24 cellular contexts compared by ENCODE assay signal in the genomic region with DNA sequence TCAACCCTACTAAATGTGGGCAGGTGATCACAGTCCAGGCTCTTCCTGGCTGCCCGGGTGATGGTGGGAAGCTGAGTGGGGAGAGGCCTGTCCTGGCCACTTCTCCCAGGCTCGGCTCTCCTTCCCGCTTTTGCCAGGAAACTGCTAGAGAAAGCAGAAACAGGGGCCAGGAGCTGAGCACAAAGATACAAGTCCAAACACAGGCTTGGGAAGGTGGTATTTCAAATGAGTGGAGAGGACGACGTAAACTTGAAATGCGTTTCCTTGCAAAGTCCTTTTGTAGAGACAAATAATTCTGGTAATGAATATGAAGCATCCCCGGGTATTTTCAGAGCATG.
DNase-seq lines count a peak whose midpoint lies in the region; ATAC-seq and TF ChIP-seq lines count a peak whose summit lies in the region.
"Had no signal": no experiment of that assay in that cellular context is flagged by ENCODE, and none has a peak within 500 bp of the region (broad histone marks: within the 10 kb centered on the region; RNA-seq: fewer than 3 reads in every experiment).

No MANE protein-coding gene starts in this region.

- peaks cover 40% of the 10 kb centered on the region for H3K36me3 Mint-ChIP-seq in T-helper 1 cell treated with Interleukin-12 subunit alpha and Interleukin-12 subunit beta and Interleukin-4 antibody, amounts not matched to agents 30 μg/mL and 1 μg/mL, for 36 hours (ENCODE audit: low read depth)
- no peaks in the 10 kb centered on the region for H3K36me3 Mint-ChIP-seq in WTC11

- DNase-seq in T-helper 1 cell (no peak), WTC11 (ENCODE audit: low spot score) (no peak), lower lobe of right lung (no peak), vagina (ENCODE audit: extremely low spot score in 2 of 2) (no peak), suprapubic skin (ENCODE audit: low spot score in 2 of 2) (no peak)
- DNase-seq: activated CD4-positive, alpha-beta T cell treated with anti-CD3 and anti-CD28 coated beads, Interleukin-2, amount 50 U/mL, for 1 hour; activated CD8-positive, alpha-beta memory T cell treated with anti-CD3 and anti-CD28 coated beads, Interleukin-2, amount 50 U/mL, for 4 hours; amniotic stem cell; DMS 273 treated with DMSO at 0.1 percent for 48 hours; erythroblast; KG1; left cardiac atrium; midbrain; NCI-H187 treated with DMSO at 0.1 percent for 48 hours; NCI-H2227 treated with DMSO at 0.1 percent for 48 hours; NK-92 treated with Interleukin-12 subunit alpha and Interleukin-12 subunit beta, amount 100 ng/mL, for 24 hours; retina had no signal

- CTCF ChIA-PET in WTC11 (lab: Charles Lee): interaction anchor here (0.8 to 4.4 kb wide), 2 partner anchors 9 to 56 kb away, joined by 3 to 27 read pairs; no protein-coding TSS in a partner anchor

- peak overlapping the region; percentile 4 for H3K27ac ChIP-seq in lower lobe of right lung
- peak overlapping the region; percentile 38 for H3K27ac ChIP-seq in vagina
- no peak overlapping the region for H3K27ac ChIP-seq in suprapubic skin
- H3K27ac ChIP-seq: 22Rv1, BLaER1, thoracic aorta had no signal

- no peaks in the 10 kb centered on the region for H3K9me3 ChIP-seq in lower lobe of right lung
- no peaks in the 10 kb centered on the region for H3K9me3 ChIP-seq in vagina
- H3K9me3 ChIP-seq in suprapubic skin: no peaks in the 10 kb centered on the region
- H3K9me3 ChIP-seq: BLaER1, thoracic aorta had no signal

- H3K4me3 Mint-ChIP-seq in T-helper 1 cell treated with Interleukin-12 subunit alpha and Interleukin-12 subunit beta and Interleukin-4 antibody, amounts not matched to agents 30 μg/mL and 1 μg/mL, for 36 hours: no peak overlapping the region
- no peak overlapping the region for H3K4me3 Mint-ChIP-seq in WTC11
- H3K4me3 Mint-ChIP-seq: neural crest cell had no signal

- WGBS in suprapubic skin: 92% methylated on average over 7 of the region's 7 CpGs

- ATAC-seq in WTC11 (peak; percentile 20; the same call in 1 of the 2 replicates), lower lobe of right lung (no peak), GM19351 (IDR thresholded peaks at IDR 0.05; ENCODE audit: unreplicated experiment) (no peak), GM21619 (IDR thresholded peaks at IDR 0.05; ENCODE audit: unreplicated experiment) (no peak)
- ATAC-seq: left cardiac atrium had no signal

- no peaks in the 10 kb centered on the region for H3K27me3 Mint-ChIP-seq in T-helper 1 cell treated with Interleukin-12 subunit alpha and Interleukin-12 subunit beta and Interleukin-4 antibody, amounts not matched to agents 30 μg/mL and 1 μg/mL, for 36 hours (ENCODE audit: low read depth)
- H3K27me3 Mint-ChIP-seq in WTC11 (ENCODE audit: low read depth): no peaks in the 10 kb centered on the region

- intact Hi-C loops in lower lobe of right lung (cut with DNase I) (no loop called here), vagina (cut with DNase I) (loop anchor here (5.0 kb wide), 1 partner anchor 170 kb away; no protein-coding TSS in a partner anchor)

- no peak for TF ChIP-seq EP300 in suprapubic skin (IDR thresholded peaks at IDR 0.05)

- H3K4me1 ChIP-seq in lower lobe of right lung (peaks cover 33% of the 10 kb centered on the region), vagina (peaks cover 58% of the 10 kb centered on the region), suprapubic skin (peaks cover 17% of the 10 kb centered on the region)

- H3K27me3 ChIP-seq in lower lobe of right lung (ENCODE audit: low read depth) (no peaks in the 10 kb centered on the region), vagina (no peaks in the 10 kb centered on the region), suprapubic skin (no peaks in the 10 kb centered on the region)
- H3K27me3 ChIP-seq: BLaER1 had no signal

- no peaks in the 10 kb centered on the region for H3K9me3 Mint-ChIP-seq in T-helper 1 cell treated with Interleukin-12 subunit alpha and Interleukin-12 subunit beta and Interleukin-4 antibody, amounts not matched to agents 30 μg/mL and 1 μg/mL, for 36 hours
- no peaks in the 10 kb centered on the region for H3K9me3 Mint-ChIP-seq in WTC11
- H3K9me3 Mint-ChIP-seq: neural crest cell had no signal

- peak overlapping the region; percentile 56 for H3K27ac Mint-ChIP-seq in T-helper 1 cell treated with Interleukin-12 subunit alpha and Interleukin-12 subunit beta and Interleukin-4 antibody, amounts not matched to agents 30 μg/mL and 1 μg/mL, for 36 hours
- peak overlapping the region; percentile 37; the same call in 1 of the 2 replicates for H3K27ac Mint-ChIP-seq in WTC11

- no peak for TF ChIP-seq CTCF in WTC11 (IDR thresholded peaks at IDR 0.05)
- TF ChIP-seq CTCF in lower lobe of right lung (IDR thresholded peaks at IDR 0.05): no peak
- no peak for TF ChIP-seq CTCF in vagina (IDR thresholded peaks at IDR 0.05)
- TF ChIP-seq CTCF in suprapubic skin (IDR thresholded peaks at IDR 0.05): no peak

- H3K36me3 ChIP-seq in lower lobe of right lung: peaks cover 22% of the 10 kb centered on the region
- H3K36me3 ChIP-seq in vagina: no peaks in the 10 kb centered on the region
- peaks cover 9% of the 10 kb centered on the region for H3K36me3 ChIP-seq in suprapubic skin
- H3K36me3 ChIP-seq: thoracic aorta had no signal

- TF ChIP-seq POLR2A in vagina (IDR thresholded peaks at IDR 0.05) (no peak), suprapubic skin (IDR thresholded peaks at IDR 0.05) (no peak)

- POLR2A ChIA-PET in WTC11 (lab: Charles Lee): interaction anchor here (0.6 kb wide), 2 partner anchors 13 to 460 kb away, joined by 3 read pairs; no protein-coding TSS in a partner anchor

- H3K4me1 Mint-ChIP-seq in T-helper 1 cell treated with Interleukin-12 subunit alpha and Interleukin-12 subunit beta and Interleukin-4 antibody, amounts not matched to agents 30 μg/mL and 1 μg/mL, for 36 hours (ENCODE audit: low read depth): peaks cover 48% of the 10 kb centered on the region
- H3K4me1 Mint-ChIP-seq in WTC11: peaks cover 27% of the 10 kb centered on the region
- H3K4me1 Mint-ChIP-seq: neural crest cell had no signal

- H3K4me3 ChIP-seq in lower lobe of right lung: no peak overlapping the region
- no peak overlapping the region for H3K4me3 ChIP-seq in vagina
- H3K4me3 ChIP-seq in suprapubic skin: no peak overlapping the region
- H3K4me3 ChIP-seq: BLaER1, thoracic aorta had no signal

TF ChIP-seq in WTC11, 78 proteins besides CTCF, POLR2A, EP300 and RAD21 (continues in another document):
- TF ChIP-seq, protein P1, sequence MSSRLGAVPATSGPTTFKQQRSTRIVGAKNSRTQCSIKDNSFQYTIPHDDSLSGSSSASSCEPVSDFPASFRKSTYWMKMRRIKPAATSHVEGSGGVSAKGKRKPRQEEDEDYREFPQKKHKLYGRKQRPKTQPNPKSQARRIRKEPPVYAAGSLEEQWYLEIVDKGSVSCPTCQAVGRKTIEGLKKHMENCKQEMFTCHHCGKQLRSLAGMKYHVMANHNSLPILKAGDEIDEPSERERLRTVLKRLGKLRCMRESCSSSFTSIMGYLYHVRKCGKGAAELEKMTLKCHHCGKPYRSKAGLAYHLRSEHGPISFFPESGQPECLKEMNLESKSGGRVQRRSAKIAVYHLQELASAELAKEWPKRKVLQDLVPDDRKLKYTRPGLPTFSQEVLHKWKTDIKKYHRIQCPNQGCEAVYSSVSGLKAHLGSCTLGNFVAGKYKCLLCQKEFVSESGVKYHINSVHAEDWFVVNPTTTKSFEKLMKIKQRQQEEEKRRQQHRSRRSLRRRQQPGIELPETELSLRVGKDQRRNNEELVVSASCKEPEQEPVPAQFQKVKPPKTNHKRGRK (CRISPR knock-in tag; IDR thresholded peaks at IDR 0.05; ENCODE audit: borderline replicate concordance): no peak
- TF ChIP-seq ZBTB21 (CRISPR knock-in tag; IDR thresholded peaks at IDR 0.05; ENCODE audit: borderline replicate concordance): no peak
- TF ChIP-seq SMAD4 (CRISPR knock-in tag; IDR thresholded peaks at IDR 0.05): no peak
- no peak for TF ChIP-seq ZNF671 (CRISPR knock-in tag; IDR thresholded peaks at IDR 0.05)
- no peak for TF ChIP-seq RELA (CRISPR knock-in tag; IDR thresholded peaks at IDR 0.05; ENCODE audit: borderline replicate concordance)
- TF ChIP-seq NR2C2 (CRISPR knock-in tag; IDR thresholded peaks at IDR 0.05): no peak
- TF ChIP-seq CREB1 (CRISPR knock-in tag; IDR thresholded peaks at IDR 0.05): no peak
- TF ChIP-seq KAT7 (CRISPR knock-in tag; IDR thresholded peaks at IDR 0.05; ENCODE audit: borderline replicate concordance): no peak
- TF ChIP-seq JUN (CRISPR knock-in tag; IDR thresholded peaks at IDR 0.05): no peak
- no peak for TF ChIP-seq ZNF138 (CRISPR knock-in tag; conservative IDR thresholded peaks at IDR 0.05)
- TF ChIP-seq, protein P2, sequence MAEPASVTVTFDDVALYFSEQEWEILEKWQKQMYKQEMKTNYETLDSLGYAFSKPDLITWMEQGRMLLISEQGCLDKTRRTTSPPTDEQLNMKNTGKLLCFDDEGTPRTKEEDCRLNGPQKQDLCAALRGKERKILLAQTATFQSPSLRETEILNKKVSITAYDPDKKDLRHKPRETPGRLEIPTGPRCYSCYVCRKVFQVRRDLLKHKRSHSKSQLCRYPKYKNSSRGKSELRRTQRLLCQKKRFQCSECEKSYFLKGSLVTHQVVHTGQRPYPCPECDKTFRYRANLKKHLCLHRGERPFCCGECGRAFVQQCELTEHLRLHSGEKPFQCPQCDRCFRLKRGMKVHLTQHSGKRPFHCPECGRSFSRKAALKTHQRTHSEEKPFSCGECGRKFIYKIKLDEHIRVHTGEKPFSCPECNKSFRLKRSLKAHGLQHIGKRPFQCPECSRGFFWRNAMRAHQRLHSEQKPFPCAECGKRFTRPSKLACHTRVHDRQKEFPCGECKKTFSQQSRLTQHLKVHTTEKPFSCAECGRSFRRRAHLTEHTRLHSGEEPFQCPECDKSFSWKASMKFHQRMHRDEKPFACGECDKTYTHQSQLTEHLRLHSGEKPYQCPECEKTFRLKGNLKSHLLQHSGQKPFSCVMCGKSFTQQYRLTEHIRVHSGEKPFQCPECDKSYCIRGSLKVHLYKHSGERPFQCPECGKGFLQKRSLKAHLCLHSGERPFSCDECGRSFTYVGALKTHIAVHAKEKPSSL (CRISPR knock-in tag; conservative IDR thresholded peaks at IDR 0.05): no peak
- no peak for TF ChIP-seq E2F1 (CRISPR knock-in tag; IDR thresholded peaks at IDR 0.05)
